25 cellular contexts compared by ENCODE assay signal in genomic region chr16:8819635-8820034, GRCh38.
"Had no signal": no experiment of that assay in that cellular context is flagged by ENCODE, and none has a peak within 500 bp of the region (broad histone marks: within the 10 kb centered on the region; RNA-seq: fewer than 3 reads in every experiment).

No MANE protein-coding gene starts in this region.

- H3K4me3 Mint-ChIP-seq: endodermal cell; mesothelial cell of epicardium; natural killer cell treated with Interleukin-12 subunit alpha and Interleukin-12 subunit beta and Interleukin-15 and Interleukin-18, amount 100 ng/mL, for 72 hours; neural crest cell; stimulated activated effector memory CD8-positive, alpha-beta T cell treated with anti-CD3 and anti-CD28 coated beads, Interleukin-12 subunit alpha, Interleukin-12 subunit beta, amount 100 ng/mL, for 72 hours; stimulated activated naive CD8-positive, alpha-beta T cell treated with anti-CD3 and anti-CD28 coated beads, Interleukin-15, Interleukin-2, amounts not matched to agents 100 ng/mL and 50 ng/mL, for 24 hours had no signal

- H3K27ac ChIP-seq: dorsolateral prefrontal cortex, epithelial cell of prostate, gastrocnemius medialis, left lung, parathyroid adenoma, sigmoid colon, thoracic aorta, tibial nerve, upper lobe of left lung had no signal

- H3K4me1 Mint-ChIP-seq: mesothelial cell of epicardium had no signal

- H3K27ac Mint-ChIP-seq: mesothelial cell of epicardium, progenitor cell of endocrine pancreas had no signal

- DNase-seq: dorsolateral prefrontal cortex; effector CD4-positive, alpha-beta T cell; foreskin fibroblast; gastrocnemius medialis; kidney; left lung; mesenchymal stem cell; mucosa of descending colon; naive B cell; sigmoid colon; stimulated activated CD4-positive, alpha-beta T cell treated with anti-CD3 and anti-CD28 coated beads, Interleukin-2, amount 100 ng/mL, for 24 hours; stimulated activated CD4-positive, alpha-beta T cell treated with anti-CD3 and anti-CD28 coated beads, Interleukin-4, amount 100 ng/mL, for 24 hours; upper lobe of left lung had no signal

- ATAC-seq: esophagus mucosa; gastrocnemius medialis; mucosa of descending colon; stimulated activated effector memory CD8-positive, alpha-beta T cell treated with anti-CD3 and anti-CD28 coated beads, Interleukin-12 subunit alpha, Interleukin-12 subunit beta, amount 100 ng/mL, for 72 hours had no signal

- H3K9me3 Mint-ChIP-seq: endodermal cell; mesothelial cell of epicardium; naive B cell; natural killer cell treated with Interleukin-12 subunit alpha and Interleukin-12 subunit beta and Interleukin-15 and Interleukin-18, amount 100 ng/mL, for 72 hours; neural crest cell; stimulated activated effector memory CD8-positive, alpha-beta T cell treated with anti-CD3 and anti-CD28 coated beads, Interleukin-12 subunit alpha, Interleukin-12 subunit beta, amount 100 ng/mL, for 72 hours; stimulated activated naive CD8-positive, alpha-beta T cell treated with anti-CD3 and anti-CD28 coated beads, Interleukin-15, Interleukin-2, amounts not matched to agents 100 ng/mL and 50 ng/mL, for 24 hours had no signal

- H3K27me3 Mint-ChIP-seq: naive B cell; natural killer cell treated with Interleukin-12 subunit alpha and Interleukin-12 subunit beta and Interleukin-15 and Interleukin-18, amount 100 ng/mL, for 72 hours; progenitor cell of endocrine pancreas; stimulated activated naive CD8-positive, alpha-beta T cell treated with anti-CD3 and anti-CD28 coated beads, Interleukin-15, Interleukin-2, amounts not matched to agents 100 ng/mL and 50 ng/mL, for 24 hours had no signal
